Comparison of ENCODE assay signal across 8 cellular contexts in genomic region chr14:34538871-34539406, GRCh38. TPM values are rescaled to one million over a fixed set of nuclear protein-coding genes. Genes with fewer than 3 reads are reported as not detected.
DNase-seq lines count a peak whose midpoint lies in the region; ATAC-seq and TF ChIP-seq lines count a peak whose summit lies in the region.

No MANE protein-coding gene starts in this region.

- no peaks in the 10 kb centered on the region for H3K9me3 Mint-ChIP-seq in activated naive CD4-positive, alpha-beta T cell treated with anti-CD3 and anti-CD28 coated beads for 36 hours
- no peaks in the 10 kb centered on the region for H3K9me3 Mint-ChIP-seq in activated CD4-positive, alpha-beta memory T cell treated with anti-CD3 and anti-CD28 coated beads, Interleukin-2, amount 10 ng/mL, durations not matched to agents 7 days and 5 days
- H3K9me3 Mint-ChIP-seq in immature natural killer cell: no peaks in the 10 kb centered on the region

- no peak for TF ChIP-seq EP300 in suprapubic skin (IDR thresholded peaks at IDR 0.05)

- H3K4me3 ChIP-seq in suprapubic skin: peak overlapping the region; percentile 90

- CTCF ChIA-PET in activated naive CD4-positive, alpha-beta T cell treated with anti-CD3 and anti-CD28 coated beads for 36 hours (lab: Charles Lee): interaction anchor here (0.9 to 1.9 kb wide), 2 partner anchors 27 to 207 kb away, joined by 3 to 6 read pairs; no protein-coding TSS in a partner anchor
- CTCF ChIA-PET in activated CD4-positive, alpha-beta memory T cell treated with anti-CD3 and anti-CD28 coated beads, Interleukin-2, amount 10 ng/mL, durations not matched to agents 7 days and 5 days (lab: Charles Lee): interaction anchor here (0.9 to 1.8 kb wide), 2 partner anchors 205 to 207 kb away, joined by 3 to 4 read pairs; no protein-coding TSS in a partner anchor

- peak overlapping the region; percentile 95 for H3K4me3 Mint-ChIP-seq in activated naive CD4-positive, alpha-beta T cell treated with anti-CD3 and anti-CD28 coated beads for 36 hours
- H3K4me3 Mint-ChIP-seq in activated CD4-positive, alpha-beta memory T cell treated with anti-CD3 and anti-CD28 coated beads, Interleukin-2, amount 10 ng/mL, durations not matched to agents 7 days and 5 days: peak overlapping the region; percentile 95
- peak overlapping the region; percentile 99 to 100 (median 99) for H3K4me3 Mint-ChIP-seq in immature natural killer cell

- intact Hi-C loops in activated naive CD4-positive, alpha-beta T cell treated with anti-CD3 and anti-CD28 coated beads for 36 hours (cut with micrococcal nuclease): loop anchor here (5.0 to 10.0 kb wide), 10 partner anchors 77 to 1783 kb away; partner anchors contain the start of genes BRMS1L, FAM177A1, MBIP and PPP2R3C

- peak overlapping the region; percentile 98 for H3K27ac Mint-ChIP-seq in activated naive CD4-positive, alpha-beta T cell treated with anti-CD3 and anti-CD28 coated beads for 36 hours
- H3K27ac Mint-ChIP-seq in activated CD4-positive, alpha-beta memory T cell treated with anti-CD3 and anti-CD28 coated beads, Interleukin-2, amount 10 ng/mL, durations not matched to agents 7 days and 5 days: peak overlapping the region; percentile 93
- H3K27ac Mint-ChIP-seq in immature natural killer cell: peak overlapping the region; percentile 95 to 100 (median 99)

- peak; percentile 50 for DNase-seq in activated naive CD4-positive, alpha-beta T cell treated with anti-CD3 and anti-CD28 coated beads for 36 hours
- no peak for DNase-seq in activated naive CD4-positive, alpha-beta T cell treated with anti-CD3 and anti-CD28 coated beads, Interleukin-2, amount 50 U/mL, for 16 hours
- DNase-seq in activated CD4-positive, alpha-beta memory T cell treated with anti-CD3 and anti-CD28 coated beads, Interleukin-2, amount 10 ng/mL, durations not matched to agents 7 days and 5 days: no peak
- DNase-seq in immature natural killer cell (no peak), suprapubic skin (ENCODE audit: low spot score in 2 of 2) (no peak)
- no peak for DNase-seq in stimulated activated naive CD4-positive, alpha-beta T cell treated with Interleukin-2 at 50 U/mL for 16 hours (lab: John Stamatoyannopoulos, UW)

- H3K27me3 ChIP-seq in suprapubic skin: no peaks in the 10 kb centered on the region

- H3K4me1 ChIP-seq in suprapubic skin: peaks cover 31% of the 10 kb centered on the region

- no peaks in the 10 kb centered on the region for H3K27me3 Mint-ChIP-seq in activated naive CD4-positive, alpha-beta T cell treated with anti-CD3 and anti-CD28 coated beads for 36 hours (ENCODE audit: low read depth)
- no peaks in the 10 kb centered on the region for H3K27me3 Mint-ChIP-seq in activated CD4-positive, alpha-beta memory T cell treated with anti-CD3 and anti-CD28 coated beads, Interleukin-2, amount 10 ng/mL, durations not matched to agents 7 days and 5 days
- peaks cover 3 to 7% (median 5%) of the 10 kb centered on the region in 3 donors for H3K27me3 Mint-ChIP-seq in immature natural killer cell (ENCODE audit: low read depth in 3 of 3)

- peaks cover 38% of the 10 kb centered on the region for H3K4me1 Mint-ChIP-seq in activated naive CD4-positive, alpha-beta T cell treated with anti-CD3 and anti-CD28 coated beads for 36 hours (ENCODE audit: low read depth)
- peaks cover 38% of the 10 kb centered on the region for H3K4me1 Mint-ChIP-seq in activated CD4-positive, alpha-beta memory T cell treated with anti-CD3 and anti-CD28 coated beads, Interleukin-2, amount 10 ng/mL, durations not matched to agents 7 days and 5 days
- H3K4me1 Mint-ChIP-seq in immature natural killer cell: peaks cover 29 to 30% of the 10 kb centered on the region in 2 donors

- WGBS in suprapubic skin: under 1% methylated on average over 11 of the region's 15 CpGs

- no peaks in the 10 kb centered on the region for H3K9me3 ChIP-seq in suprapubic skin

- TF ChIP-seq POLR2A in suprapubic skin (IDR thresholded peaks at IDR 0.05): no peak

- TF ChIP-seq CTCF in suprapubic skin (IDR thresholded peaks at IDR 0.05): no peak

- ATAC-seq in HG03196 (IDR thresholded peaks at IDR 0.05; ENCODE audit: unreplicated experiment): no peak
- ATAC-seq in GM21619 (IDR thresholded peaks at IDR 0.05; ENCODE audit: unreplicated experiment): no peak

- peak overlapping the region; percentile 97 for H3K27ac ChIP-seq in suprapubic skin

- peaks cover 6% of the 10 kb centered on the region for H3K36me3 Mint-ChIP-seq in activated naive CD4-positive, alpha-beta T cell treated with anti-CD3 and anti-CD28 coated beads for 36 hours (ENCODE audit: low read depth)
- H3K36me3 Mint-ChIP-seq in activated CD4-positive, alpha-beta memory T cell treated with anti-CD3 and anti-CD28 coated beads, Interleukin-2, amount 10 ng/mL, durations not matched to agents 7 days and 5 days (ENCODE audit: low read depth): peaks cover 15% of the 10 kb centered on the region
- H3K36me3 Mint-ChIP-seq in immature natural killer cell: peaks cover 0 to 4% (median 4%) of the 10 kb centered on the region in 3 donors

- peaks cover 20% of the 10 kb centered on the region for H3K36me3 ChIP-seq in suprapubic skin

- POLR2A ChIA-PET in activated CD4-positive, alpha-beta memory T cell treated with anti-CD3 and anti-CD28 coated beads, Interleukin-2, amount 10 ng/mL, durations not matched to agents 7 days and 5 days (lab: Charles Lee): interaction anchor here (0.7 to 2.1 kb wide), 6 partner anchors 9 to 92 kb away, joined by 3 to 7 read pairs (median 5); partner anchors contain the start of gene SPTSSA

RNA-seq across cellular contexts. Expression of gene EAPP, which starts 0.6 kb away (rescaled TPM):
- total RNA-seq in activated naive CD4-positive, alpha-beta T cell treated with anti-CD3 and anti-CD28 coated beads for 36 hours: 10 to 100 TPM; 34.0 to 35.4 TPM
- 10 to 100 TPM; 34.9 to 38.6 TPM for total RNA-seq in activated CD4-positive, alpha-beta memory T cell treated with anti-CD3 and anti-CD28 coated beads, Interleukin-2, amount 10 ng/mL, durations not matched to agents 7 days and 5 days
- polyA plus RNA-seq in immature natural killer cell: 100 to 1,000 TPM in 2 of 3 donors, 10 to 100 TPM in 1; 94.9 to 192 (median 109) TPM
- total RNA-seq in suprapubic skin: 10 to 100 TPM; 31.6 to 52.5 (median 43.7) TPM
